33 cellular contexts compared by ENCODE assay signal in genomic region chr19:14158276-14159023, GRCh38.
"Had no signal": no experiment of that assay in that cellular context is flagged by ENCODE, and none has a peak within 500 bp of the region (broad histone marks: within the 10 kb centered on the region; RNA-seq: fewer than 3 reads in every experiment).

No MANE protein-coding gene starts in this region.

- H3K27ac ChIP-seq: colonic mucosa, esophagus muscularis mucosa, foreskin keratinocyte, gastroesophageal sphincter, heart right ventricle, neural progenitor cell, ovary, psoas muscle, stomach, thyroid gland, vagina had no signal

- H3K4me3 Mint-ChIP-seq: dendritic cell treated with granulocyte-macrophage colony-stimulating factor and Interleukin-4, amounts not matched to agents 40 ng/mL and 50 ng/mL, for 4 days; endodermal cell; memory B cell; mesothelial cell of epicardium; natural killer cell treated with Interleukin-12 subunit alpha and Interleukin-12 subunit beta and Interleukin-15 and Interleukin-18, amount 100 ng/mL, for 72 hours; neural progenitor cell had no signal

- H3K27ac Mint-ChIP-seq: dendritic cell treated with granulocyte-macrophage colony-stimulating factor and Interleukin-4, amounts not matched to agents 40 ng/mL and 50 ng/mL, for 4 days; endodermal cell; memory B cell; mesothelial cell of epicardium; natural killer cell treated with Interleukin-12 subunit alpha and Interleukin-12 subunit beta and Interleukin-15 and Interleukin-18, amount 100 ng/mL, for 72 hours; neural progenitor cell had no signal

- H3K36me3 ChIP-seq: colonic mucosa, neural progenitor cell, ovary had no signal

- H3K27me3 ChIP-seq: colonic mucosa, esophagus muscularis mucosa, foreskin keratinocyte, gastroesophageal sphincter, heart right ventricle, neural progenitor cell, ovary, stomach, thyroid gland, vagina had no signal

- ATAC-seq: foreskin keratinocyte; gastroesophageal sphincter; heart right ventricle; left lobe of liver; mucosa of descending colon; natural killer cell treated with Interleukin-12 subunit alpha and Interleukin-12 subunit beta and Interleukin-15 and Interleukin-18, amount 100 ng/mL, for 72 hours; psoas muscle; right cardiac atrium had no signal

- H3K4me1 Mint-ChIP-seq: memory B cell, mesothelial cell of epicardium had no signal

- FAIRE-seq: endothelial cell of umbilical vein, kidney, small intestine had no signal

- H3K9ac ChIP-seq: neural progenitor cell had no signal

- H3K4me2 ChIP-seq: neural progenitor cell had no signal

- H3K9me3 ChIP-seq: colonic mucosa, esophagus muscularis mucosa, gastroesophageal sphincter, heart right ventricle, mucosa of descending colon, ovary, psoas muscle, stomach, thyroid gland, vagina had no signal

- DNase-seq: colonic mucosa; effector CD8-positive, alpha-beta T cell; endodermal cell; foreskin keratinocyte; heart right ventricle; hippocampal formation; kidney; mucosa of descending colon; naive B cell; nucleus accumbens; ovary; posterior cingulate gyrus; psoas muscle; small intestine; stimulated activated CD4-positive, alpha-beta T cell treated with anti-CD3 and anti-CD28 coated beads, Interleukin-1b, Interleukin-23, amount 100 ng/mL, for 48 hours; stimulated activated CD4-positive, alpha-beta T cell treated with anti-CD3 and anti-CD28 coated beads, Interleukin-4, amount 100 ng/mL, for 1 hour; stimulated activated CD8-positive, alpha-beta memory T cell treated with anti-CD3 and anti-CD28 coated beads, Interleukin-4, amount 100 ng/mL, for 48 hours; stimulated activated naive CD4-positive, alpha-beta T cell; stomach; thyroid gland; trophoblast cell had no signal

- H2AFZ ChIP-seq: neural progenitor cell had no signal

- H3K9me3 Mint-ChIP-seq: dendritic cell treated with granulocyte-macrophage colony-stimulating factor and Interleukin-4, amounts not matched to agents 40 ng/mL and 50 ng/mL, for 4 days; endodermal cell; memory B cell; mesothelial cell of epicardium; naive B cell; natural killer cell treated with Interleukin-12 subunit alpha and Interleukin-12 subunit beta and Interleukin-15 and Interleukin-18, amount 100 ng/mL, for 72 hours; neural progenitor cell had no signal

- H3K4me3 ChIP-seq: colonic mucosa, esophagus muscularis mucosa, gastroesophageal sphincter, heart right ventricle, lung, mucosa of descending colon, neural progenitor cell, ovary, psoas muscle, stomach, thyroid gland, vagina had no signal

- H3K4me1 ChIP-seq: colonic mucosa, esophagus muscularis mucosa, foreskin keratinocyte, gastroesophageal sphincter, heart right ventricle, neural progenitor cell, psoas muscle, stomach, vagina had no signal

- H3K27me3 Mint-ChIP-seq: naive B cell; natural killer cell treated with Interleukin-12 subunit alpha and Interleukin-12 subunit beta and Interleukin-15 and Interleukin-18, amount 100 ng/mL, for 72 hours had no signal

- H3K36me3 Mint-ChIP-seq: naive B cell; natural killer cell treated with Interleukin-12 subunit alpha and Interleukin-12 subunit beta and Interleukin-15 and Interleukin-18, amount 100 ng/mL, for 72 hours had no signal
